In genomic region chr22:39869797-39870196, GRCh38 we compare ENCODE assay signal across 4 cellular contexts. TPM values are rescaled to one million over a fixed set of nuclear protein-coding genes. Genes with fewer than 3 reads are reported as not detected.
"Had no signal": no experiment of that assay in that cellular context is flagged by ENCODE, and none has a peak within 500 bp of the region (broad histone marks: within the 10 kb centered on the region; RNA-seq: fewer than 3 reads in every experiment).

No MANE protein-coding gene starts in this region.

RNA-seq across cellular contexts. Expression of gene ENTHD1, which starts 23.8 kb away (rescaled TPM):
- total RNA-seq: LHCN-M2, M059J, MCF 10A, NCI-H460 had no signal

RNA-seq across cellular contexts. Expression of gene GRAP2, which starts 31.1 kb away (rescaled TPM):
- total RNA-seq: LHCN-M2 had no signal
